1 cellular context compared by ENCODE assay signal in genomic region chr11:102267602-102268001, GRCh38.
TF ChIP-seq lines count a peak whose summit lies in the region.

No MANE protein-coding gene starts in this region.

TF ChIP-seq in H1, 55 proteins besides CTCF, POLR2A, EP300 and RAD21 (continued from another document):
- TF ChIP-seq, protein P1, sequence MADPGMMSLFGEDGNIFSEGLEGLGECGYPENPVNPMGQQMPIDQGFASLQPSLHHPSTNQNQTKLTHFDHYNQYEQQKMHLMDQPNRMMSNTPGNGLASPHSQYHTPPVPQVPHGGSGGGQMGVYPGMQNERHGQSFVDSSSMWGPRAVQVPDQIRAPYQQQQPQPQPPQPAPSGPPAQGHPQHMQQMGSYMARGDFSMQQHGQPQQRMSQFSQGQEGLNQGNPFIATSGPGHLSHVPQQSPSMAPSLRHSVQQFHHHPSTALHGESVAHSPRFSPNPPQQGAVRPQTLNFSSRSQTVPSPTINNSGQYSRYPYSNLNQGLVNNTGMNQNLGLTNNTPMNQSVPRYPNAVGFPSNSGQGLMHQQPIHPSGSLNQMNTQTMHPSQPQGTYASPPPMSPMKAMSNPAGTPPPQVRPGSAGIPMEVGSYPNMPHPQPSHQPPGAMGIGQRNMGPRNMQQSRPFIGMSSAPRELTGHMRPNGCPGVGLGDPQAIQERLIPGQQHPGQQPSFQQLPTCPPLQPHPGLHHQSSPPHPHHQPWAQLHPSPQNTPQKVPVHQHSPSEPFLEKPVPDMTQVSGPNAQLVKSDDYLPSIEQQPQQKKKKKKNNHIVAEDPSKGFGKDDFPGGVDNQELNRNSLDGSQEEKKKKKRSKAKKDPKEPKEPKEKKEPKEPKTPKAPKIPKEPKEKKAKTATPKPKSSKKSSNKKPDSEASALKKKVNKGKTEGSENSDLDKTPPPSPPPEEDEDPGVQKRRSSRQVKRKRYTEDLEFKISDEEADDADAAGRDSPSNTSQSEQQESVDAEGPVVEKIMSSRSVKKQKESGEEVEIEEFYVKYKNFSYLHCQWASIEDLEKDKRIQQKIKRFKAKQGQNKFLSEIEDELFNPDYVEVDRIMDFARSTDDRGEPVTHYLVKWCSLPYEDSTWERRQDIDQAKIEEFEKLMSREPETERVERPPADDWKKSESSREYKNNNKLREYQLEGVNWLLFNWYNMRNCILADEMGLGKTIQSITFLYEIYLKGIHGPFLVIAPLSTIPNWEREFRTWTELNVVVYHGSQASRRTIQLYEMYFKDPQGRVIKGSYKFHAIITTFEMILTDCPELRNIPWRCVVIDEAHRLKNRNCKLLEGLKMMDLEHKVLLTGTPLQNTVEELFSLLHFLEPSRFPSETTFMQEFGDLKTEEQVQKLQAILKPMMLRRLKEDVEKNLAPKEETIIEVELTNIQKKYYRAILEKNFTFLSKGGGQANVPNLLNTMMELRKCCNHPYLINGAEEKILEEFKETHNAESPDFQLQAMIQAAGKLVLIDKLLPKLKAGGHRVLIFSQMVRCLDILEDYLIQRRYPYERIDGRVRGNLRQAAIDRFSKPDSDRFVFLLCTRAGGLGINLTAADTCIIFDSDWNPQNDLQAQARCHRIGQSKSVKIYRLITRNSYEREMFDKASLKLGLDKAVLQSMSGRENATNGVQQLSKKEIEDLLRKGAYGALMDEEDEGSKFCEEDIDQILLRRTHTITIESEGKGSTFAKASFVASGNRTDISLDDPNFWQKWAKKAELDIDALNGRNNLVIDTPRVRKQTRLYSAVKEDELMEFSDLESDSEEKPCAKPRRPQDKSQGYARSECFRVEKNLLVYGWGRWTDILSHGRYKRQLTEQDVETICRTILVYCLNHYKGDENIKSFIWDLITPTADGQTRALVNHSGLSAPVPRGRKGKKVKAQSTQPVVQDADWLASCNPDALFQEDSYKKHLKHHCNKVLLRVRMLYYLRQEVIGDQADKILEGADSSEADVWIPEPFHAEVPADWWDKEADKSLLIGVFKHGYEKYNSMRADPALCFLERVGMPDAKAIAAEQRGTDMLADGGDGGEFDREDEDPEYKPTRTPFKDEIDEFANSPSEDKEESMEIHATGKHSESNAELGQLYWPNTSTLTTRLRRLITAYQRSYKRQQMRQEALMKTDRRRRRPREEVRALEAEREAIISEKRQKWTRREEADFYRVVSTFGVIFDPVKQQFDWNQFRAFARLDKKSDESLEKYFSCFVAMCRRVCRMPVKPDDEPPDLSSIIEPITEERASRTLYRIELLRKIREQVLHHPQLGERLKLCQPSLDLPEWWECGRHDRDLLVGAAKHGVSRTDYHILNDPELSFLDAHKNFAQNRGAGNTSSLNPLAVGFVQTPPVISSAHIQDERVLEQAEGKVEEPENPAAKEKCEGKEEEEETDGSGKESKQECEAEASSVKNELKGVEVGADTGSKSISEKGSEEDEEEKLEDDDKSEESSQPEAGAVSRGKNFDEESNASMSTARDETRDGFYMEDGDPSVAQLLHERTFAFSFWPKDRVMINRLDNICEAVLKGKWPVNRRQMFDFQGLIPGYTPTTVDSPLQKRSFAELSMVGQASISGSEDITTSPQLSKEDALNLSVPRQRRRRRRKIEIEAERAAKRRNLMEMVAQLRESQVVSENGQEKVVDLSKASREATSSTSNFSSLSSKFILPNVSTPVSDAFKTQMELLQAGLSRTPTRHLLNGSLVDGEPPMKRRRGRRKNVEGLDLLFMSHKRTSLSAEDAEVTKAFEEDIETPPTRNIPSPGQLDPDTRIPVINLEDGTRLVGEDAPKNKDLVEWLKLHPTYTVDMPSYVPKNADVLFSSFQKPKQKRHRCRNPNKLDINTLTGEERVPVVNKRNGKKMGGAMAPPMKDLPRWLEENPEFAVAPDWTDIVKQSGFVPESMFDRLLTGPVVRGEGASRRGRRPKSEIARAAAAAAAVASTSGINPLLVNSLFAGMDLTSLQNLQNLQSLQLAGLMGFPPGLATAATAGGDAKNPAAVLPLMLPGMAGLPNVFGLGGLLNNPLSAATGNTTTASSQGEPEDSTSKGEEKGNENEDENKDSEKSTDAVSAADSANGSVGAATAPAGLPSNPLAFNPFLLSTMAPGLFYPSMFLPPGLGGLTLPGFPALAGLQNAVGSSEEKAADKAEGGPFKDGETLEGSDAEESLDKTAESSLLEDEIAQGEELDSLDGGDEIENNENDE (IDR thresholded peaks at IDR 0.05; ENCODE audit: insufficient replicate concordance, low read length) = no peak
- no peak for TF ChIP-seq SUZ12 (IDR thresholded peaks at IDR 0.05; ENCODE audit: low read length)
- no peak for TF ChIP-seq CHD2 (IDR thresholded peaks at IDR 0.05; ENCODE audit: low read length)
- no peak for TF ChIP-seq TBP (IDR thresholded peaks at IDR 0.05; ENCODE audit: low read depth, low read length)
